Comparison of ENCODE assay signal across 3 cellular contexts in the genomic region with DNA sequence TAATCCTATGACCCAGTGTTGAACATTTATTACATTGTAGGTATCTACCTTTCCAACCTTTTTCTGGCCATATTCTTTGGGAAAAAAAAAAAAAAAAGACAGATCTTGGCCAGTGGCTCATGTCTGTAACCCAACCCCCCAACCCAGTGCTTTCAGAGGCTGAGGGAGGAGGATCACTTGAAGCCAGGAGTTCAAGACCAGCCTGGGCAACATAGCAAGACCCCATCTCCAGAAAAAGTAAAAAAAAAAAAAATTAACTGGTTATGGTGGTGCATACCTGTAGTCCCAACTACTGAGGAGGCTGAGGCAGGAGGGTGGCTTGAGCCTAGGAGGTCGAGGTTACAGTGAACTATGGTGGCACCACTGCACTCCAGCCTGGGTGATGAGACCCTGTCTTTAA.
TF ChIP-seq lines count a peak whose summit lies in the region.

No MANE protein-coding gene starts in this region.

TF ChIP-seq in HEK293, 187 proteins besides CTCF, POLR2A, EP300 and RAD21:
- TF ChIP-seq ZNF548 (tag by site-specific recombination; IDR thresholded peaks at IDR 0.05) (no peak), ZNF121 (tag by site-specific recombination; IDR thresholded peaks at IDR 0.05) (peak; percentile 52; the same call in 1 of the 2 replicates)
TF ChIP-seq in HEK293: peak in this region for 1.

TF ChIP-seq in K562, 482 proteins besides CTCF, POLR2A, EP300 and RAD21:
- TF ChIP-seq ZNF121 (CRISPR knock-in tag; conservative IDR thresholded peaks at IDR 0.05) (peak; percentile 85), SMARCA5 (IDR thresholded peaks at IDR 0.05) (no peak), RBM25 (IDR thresholded peaks at IDR 0.05; ENCODE audit: low read depth, low read length, severe bottlenecking) (peak; percentile 71), ZNF408 (CRISPR knock-in tag; IDR thresholded peaks at IDR 0.05; ENCODE audit: low read depth) (no peak), CBX5 (IDR thresholded peaks at IDR 0.05; ENCODE audit: borderline replicate concordance, low read depth) (no peak)
- TF ChIP-seq, protein P1, sequence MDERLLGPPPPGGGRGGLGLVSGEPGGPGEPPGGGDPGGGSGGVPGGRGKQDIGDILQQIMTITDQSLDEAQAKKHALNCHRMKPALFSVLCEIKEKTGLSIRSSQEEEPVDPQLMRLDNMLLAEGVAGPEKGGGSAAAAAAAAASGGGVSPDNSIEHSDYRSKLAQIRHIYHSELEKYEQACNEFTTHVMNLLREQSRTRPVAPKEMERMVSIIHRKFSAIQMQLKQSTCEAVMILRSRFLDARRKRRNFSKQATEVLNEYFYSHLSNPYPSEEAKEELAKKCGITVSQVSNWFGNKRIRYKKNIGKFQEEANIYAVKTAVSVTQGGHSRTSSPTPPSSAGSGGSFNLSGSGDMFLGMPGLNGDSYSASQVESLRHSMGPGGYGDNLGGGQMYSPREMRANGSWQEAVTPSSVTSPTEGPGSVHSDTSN (CRISPR knock-in tag; IDR thresholded peaks at IDR 0.05; ENCODE audit: low read depth): no peak
- TF ChIP-seq, protein P1 (tag; conservative IDR thresholded peaks at IDR 0.05; ENCODE audit: low read depth): no peak

TF ChIP-seq in HepG2, 621 proteins besides CTCF, POLR2A, EP300 and RAD21:
- TF ChIP-seq ZBTB8A (CRISPR knock-in tag; IDR thresholded peaks at IDR 0.05; ENCODE audit: borderline replicate concordance, low read depth) (no peak), ZNF121 (CRISPR knock-in tag; IDR thresholded peaks at IDR 0.05) (0 out of 2 replicates have a peak, but pooled peaks have one; percentile 22), ZNF280B (CRISPR knock-in tag; IDR thresholded peaks at IDR 0.05; ENCODE audit: borderline replicate concordance) (no peak), ZNF552 (CRISPR knock-in tag; IDR thresholded peaks at IDR 0.05; ENCODE audit: borderline replicate concordance) (no peak), NKX3-1 (CRISPR knock-in tag; IDR thresholded peaks at IDR 0.05) (no peak)
- TF ChIP-seq, protein P2, sequence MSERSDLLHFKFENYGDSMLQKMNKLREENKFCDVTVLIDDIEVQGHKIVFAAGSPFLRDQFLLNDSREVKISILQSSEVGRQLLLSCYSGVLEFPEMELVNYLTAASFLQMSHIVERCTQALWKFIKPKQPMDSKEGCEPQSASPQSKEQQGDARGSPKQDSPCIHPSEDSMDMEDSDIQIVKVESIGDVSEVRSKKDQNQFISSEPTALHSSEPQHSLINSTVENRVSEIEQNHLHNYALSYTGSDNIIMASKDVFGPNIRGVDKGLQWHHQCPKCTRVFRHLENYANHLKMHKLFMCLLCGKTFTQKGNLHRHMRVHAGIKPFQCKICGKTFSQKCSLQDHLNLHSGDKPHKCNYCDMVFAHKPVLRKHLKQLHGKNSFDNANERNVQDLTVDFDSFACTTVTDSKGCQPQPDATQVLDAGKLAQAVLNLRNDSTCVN (CRISPR knock-in tag; IDR thresholded peaks at IDR 0.05; ENCODE audit: borderline replicate concordance): no peak
TF ChIP-seq in HepG2: peak in this region for 1.
